In genomic region chr22:40819741-40820140, GRCh38 we compare ENCODE assay signal across 1 cellular context.
TF ChIP-seq lines count a peak whose summit lies in the region.

No MANE protein-coding gene starts in this region.

TF ChIP-seq in HCT116, 20 proteins besides CTCF, POLR2A, EP300 and RAD21 (continued from another document):
- TF ChIP-seq REST (IDR thresholded peaks at IDR 0.05; ENCODE audit: low read depth): no peak
- TF ChIP-seq EZH2phosphoT487 (IDR thresholded peaks at IDR 0.05; ENCODE audit: borderline replicate concordance): no peak
- no peak for TF ChIP-seq EZH2 (IDR thresholded peaks at IDR 0.05)
